ENCODE assay signal across 25 cellular contexts in the genomic region with DNA sequence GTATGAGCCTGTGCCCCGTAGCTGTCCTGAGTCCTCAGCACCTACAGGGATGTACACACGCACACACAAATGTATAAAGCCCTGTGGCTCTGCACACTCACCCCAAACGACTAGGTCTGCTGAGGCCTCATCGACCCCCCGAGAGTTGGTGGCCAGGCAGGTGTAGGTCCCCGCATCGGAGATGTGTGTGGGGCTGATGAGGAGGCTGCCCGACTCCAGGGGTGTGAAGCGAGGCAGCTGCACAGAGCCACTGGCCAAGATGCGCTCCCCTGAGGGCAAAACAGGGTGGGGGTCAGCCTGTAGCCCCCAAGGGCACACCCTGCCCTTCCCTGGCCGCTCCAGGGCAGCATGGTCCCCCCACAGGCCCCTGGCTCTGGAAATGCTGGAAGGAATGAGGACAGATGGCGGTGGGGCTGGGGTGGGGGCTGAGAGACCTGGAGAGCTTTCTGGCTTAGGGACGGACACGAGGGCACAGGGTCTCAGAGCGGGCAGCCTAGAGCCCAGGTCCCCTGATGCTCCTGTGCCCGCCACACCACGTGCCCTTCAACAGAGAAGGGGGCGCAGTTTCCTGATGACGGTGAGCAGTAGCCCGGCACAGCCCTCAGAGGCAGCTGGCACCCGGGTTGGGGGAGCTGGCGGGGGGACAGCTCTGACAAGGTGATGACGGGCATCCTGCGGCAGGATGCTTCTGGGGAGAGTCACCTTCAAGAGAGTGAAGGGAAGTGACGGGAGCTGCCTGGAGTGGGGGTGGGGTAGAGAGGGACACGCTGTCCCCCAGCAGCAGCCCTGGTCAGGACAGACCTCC.
DNase-seq lines count a peak whose midpoint lies in the region; ATAC-seq and TF ChIP-seq lines count a peak whose summit lies in the region.
"Had no signal": no experiment of that assay in that cellular context is flagged by ENCODE, and none has a peak within 500 bp of the region (broad histone marks: within the 10 kb centered on the region; RNA-seq: fewer than 3 reads in every experiment).

No MANE protein-coding gene starts in this region.

- peaks cover 11% of the 10 kb centered on the region for H3K4me1 Mint-ChIP-seq in activated naive CD8-positive, alpha-beta T cell treated with anti-CD3 and anti-CD28 coated beads, Interleukin-2, amount 10 ng/mL, durations not matched to agents 7 days and 5 days
- peaks cover 8% of the 10 kb centered on the region for H3K4me1 Mint-ChIP-seq in activated naive CD8-positive, alpha-beta T cell treated with anti-CD3 and anti-CD28 coated beads for 36 hours
- peaks cover 25% of the 10 kb centered on the region for H3K4me1 Mint-ChIP-seq in brain

- H3K27ac ChIP-seq in KOPT-K1 (ENCODE audit: low read depth, low read length, poor library complexity, severe bottlenecking) (peak overlapping the region; percentile 81), spleen (no peak overlapping the region), breast epithelium (no peak overlapping the region)
- H3K27ac ChIP-seq: pancreas, testis, VCaP had no signal

- H3K9me3 ChIP-seq in KOPT-K1 (ENCODE audit: insufficient read depth, low read length, poor library complexity, severe bottlenecking) (no peaks in the 10 kb centered on the region), spleen (no peaks in the 10 kb centered on the region), breast epithelium (no peaks in the 10 kb centered on the region)
- H3K9me3 ChIP-seq: pancreas, testis had no signal

- TF ChIP-seq POLR2A in spleen (IDR thresholded peaks at IDR 0.05) (no peak), breast epithelium (IDR thresholded peaks at IDR 0.05) (no peak)

- H3K4me3 Mint-ChIP-seq in activated naive CD8-positive, alpha-beta T cell treated with anti-CD3 and anti-CD28 coated beads, Interleukin-2, amount 10 ng/mL, durations not matched to agents 7 days and 5 days: no peak overlapping the region
- no peak overlapping the region for H3K4me3 Mint-ChIP-seq in activated naive CD8-positive, alpha-beta T cell treated with anti-CD3 and anti-CD28 coated beads for 36 hours
- H3K4me3 Mint-ChIP-seq in brain: no peak overlapping the region
- H3K4me3 Mint-ChIP-seq: activated naive CD4-positive, alpha-beta T cell treated with anti-CD3 and anti-CD28 coated beads, Interleukin-2, amount 50 U/mL, for 24 hours; effector memory CD8-positive, alpha-beta T cell; immature natural killer cell; neural crest cell had no signal

- H3K36me3 Mint-ChIP-seq in activated naive CD8-positive, alpha-beta T cell treated with anti-CD3 and anti-CD28 coated beads, Interleukin-2, amount 10 ng/mL, durations not matched to agents 7 days and 5 days: peaks cover 7% of the 10 kb centered on the region
- H3K36me3 Mint-ChIP-seq in activated naive CD8-positive, alpha-beta T cell treated with anti-CD3 and anti-CD28 coated beads for 36 hours: no peaks in the 10 kb centered on the region
- H3K36me3 Mint-ChIP-seq in brain: peaks cover 16% of the 10 kb centered on the region
- H3K36me3 Mint-ChIP-seq: activated naive CD4-positive, alpha-beta T cell treated with anti-CD3 and anti-CD28 coated beads, Interleukin-2, amount 50 U/mL, for 24 hours; immature natural killer cell had no signal

- H3K27me3 ChIP-seq in spleen (replicated peaks in 1 of 7) (no peaks in the 10 kb centered on the region), breast epithelium (peaks cover 0 to 3% of the 10 kb centered on the region in 2 donors)
- H3K27me3 ChIP-seq: pancreas, testis had no signal

- H3K27ac Mint-ChIP-seq in activated naive CD8-positive, alpha-beta T cell treated with anti-CD3 and anti-CD28 coated beads, Interleukin-2, amount 10 ng/mL, durations not matched to agents 7 days and 5 days: peak overlapping the region; percentile 64
- H3K27ac Mint-ChIP-seq in activated naive CD8-positive, alpha-beta T cell treated with anti-CD3 and anti-CD28 coated beads for 36 hours: no peak overlapping the region
- H3K27ac Mint-ChIP-seq in brain: peak overlapping the region in 4 of 5 experiments; percentile 6 to 71 (median 27)
- H3K27ac Mint-ChIP-seq: activated naive CD4-positive, alpha-beta T cell treated with anti-CD3 and anti-CD28 coated beads, Interleukin-2, amount 50 U/mL, for 24 hours; effector memory CD8-positive, alpha-beta T cell; immature natural killer cell had no signal

- peaks cover 3 to 25% (median 14%) of the 10 kb centered on the region in 6 donors for H3K4me1 ChIP-seq in spleen
- H3K4me1 ChIP-seq in breast epithelium: no peaks in the 10 kb centered on the region
- H3K4me1 ChIP-seq: pancreas had no signal

- TF ChIP-seq CTCF in brain (conservative IDR thresholded peaks at IDR 0.05) (no peak), spleen (IDR thresholded peaks at IDR 0.05 in 8 of 11, conservative IDR thresholded peaks at IDR 0.05 in 3 of 11) (no peak), breast epithelium (IDR thresholded peaks at IDR 0.05) (no peak)

- H3K4me3 ChIP-seq in spleen (no peak overlapping the region), breast epithelium (no peak overlapping the region)
- H3K4me3 ChIP-seq: GM12878, pancreas, testis had no signal

- ATAC-seq in activated naive CD8-positive, alpha-beta T cell treated with anti-CD3 and anti-CD28 coated beads, Interleukin-2, amount 10 ng/mL, durations not matched to agents 7 days and 5 days (ENCODE audit: low read depth): no peak
- ATAC-seq: effector memory CD8-positive, alpha-beta T cell; left colon; Panc1 had no signal

- no peak for DNase-seq in activated naive CD8-positive, alpha-beta T cell treated with anti-CD3 and anti-CD28 coated beads, Interleukin-2, amount 10 ng/mL, durations not matched to agents 7 days and 5 days
- DNase-seq in activated naive CD8-positive, alpha-beta T cell treated with anti-CD3 and anti-CD28 coated beads for 36 hours: no peak
- DNase-seq in spleen (peak; percentile 59), breast epithelium (ENCODE audit: low spot score in 2 of 2) (no peak), DMS79 (lab: John Stamatoyannopoulos, UW) (no peak)
- no peak for DNase-seq in effector CD8-positive, alpha-beta T cell (lab: John Stamatoyannopoulos, UW)
- DNase-seq: anterior cingulate cortex; cortex of kidney; effector memory CD8-positive, alpha-beta T cell; hypothalamus; immature natural killer cell; NCI-H1930; pancreas; retina; stimulated activated naive CD4-positive, alpha-beta T cell; SW 1271 had no signal

- H3K27me3 Mint-ChIP-seq in activated naive CD8-positive, alpha-beta T cell treated with anti-CD3 and anti-CD28 coated beads, Interleukin-2, amount 10 ng/mL, durations not matched to agents 7 days and 5 days: no peaks in the 10 kb centered on the region
- no peaks in the 10 kb centered on the region for H3K27me3 Mint-ChIP-seq in activated naive CD8-positive, alpha-beta T cell treated with anti-CD3 and anti-CD28 coated beads for 36 hours
- no peaks in the 10 kb centered on the region for H3K27me3 Mint-ChIP-seq in brain
- H3K27me3 Mint-ChIP-seq: activated naive CD4-positive, alpha-beta T cell treated with anti-CD3 and anti-CD28 coated beads, Interleukin-2, amount 50 U/mL, for 24 hours had no signal

- H3K36me3 ChIP-seq in KOPT-K1 (ENCODE audit: insufficient read depth, low read length): no peaks in the 10 kb centered on the region
- H3K36me3 ChIP-seq in spleen: peaks cover 0 to 3% (median 0%) of the 10 kb centered on the region in 6 donors
- H3K36me3 ChIP-seq in breast epithelium: no peaks in the 10 kb centered on the region
- H3K36me3 ChIP-seq: pancreas had no signal

- POLR2A ChIA-PET in activated naive CD8-positive, alpha-beta T cell treated with anti-CD3 and anti-CD28 coated beads, Interleukin-2, amount 10 ng/mL, durations not matched to agents 7 days and 5 days (lab: Charles Lee): interaction anchor here (0.6 to 1.0 kb wide), 2 partner anchors 10 to 1295 kb away, joined by 4 read pairs; no protein-coding TSS in a partner anchor

- WGBS in spleen, 5 donors: 86 to 91% (median 88%) methylated on average over 17 to 26 of the region's 26 CpGs

- intact Hi-C loops in spleen (cut with DNase I; ENCODE audit: low total_unique reads) (no loop called here), breast epithelium (cut with DNase I; ENCODE audit: low total_unique reads) (no loop called here)

- no peaks in the 10 kb centered on the region for H3K9me3 Mint-ChIP-seq in activated naive CD8-positive, alpha-beta T cell treated with anti-CD3 and anti-CD28 coated beads, Interleukin-2, amount 10 ng/mL, durations not matched to agents 7 days and 5 days
- H3K9me3 Mint-ChIP-seq in activated naive CD8-positive, alpha-beta T cell treated with anti-CD3 and anti-CD28 coated beads for 36 hours: no peaks in the 10 kb centered on the region
- H3K9me3 Mint-ChIP-seq in brain: no peaks in the 10 kb centered on the region
- H3K9me3 Mint-ChIP-seq: activated naive CD4-positive, alpha-beta T cell treated with anti-CD3 and anti-CD28 coated beads, Interleukin-2, amount 50 U/mL, for 24 hours; effector memory CD8-positive, alpha-beta T cell; immature natural killer cell; neural crest cell had no signal
